8 cellular contexts compared by ENCODE assay signal in genomic region chr18:50429207-50429948, GRCh38. TPM values are rescaled to one million over a fixed set of nuclear protein-coding genes. Genes with fewer than 3 reads are reported as not detected.
DNase-seq lines count a peak whose midpoint lies in the region; ATAC-seq and TF ChIP-seq lines count a peak whose summit lies in the region.

No MANE protein-coding gene starts in this region.

- TF ChIP-seq CTCF in natural killer cell (IDR thresholded peaks at IDR 0.05): peak; percentile 50
- peak; percentile 38 for TF ChIP-seq CTCF in brain microvascular endothelial cell (IDR thresholded peaks at IDR 0.05; ENCODE audit: low read depth, low read length, missing control alignments)

- DNase-seq in natural killer cell (no peak), NCI-H2107 (lab: John Stamatoyannopoulos, UW) (peak; percentile 9), brain microvascular endothelial cell (peak; percentile 22), mesenchymal stem cell (peak; percentile 40), NCI-H226 (no peak)
- DNase-seq in natural killer cell treated with Interleukin-12 subunit alpha and Interleukin-12 subunit beta and Interleukin-15 and Interleukin-18, amount 100 ng/mL, for 72 hours (ENCODE audit: low spot score): no peak
- no peak for DNase-seq in activated T-cell treated with anti-CD3 and anti-CD28 coated beads, Interleukin-2, amount 50 U/mL, for 4 hours

- H2BK15ac ChIP-seq in mesenchymal stem cell (ENCODE audit: low read depth, poor library complexity, severe bottlenecking): no peak overlapping the region

- H3K27ac ChIP-seq in brain microvascular endothelial cell (no peak overlapping the region), mesenchymal stem cell (ENCODE audit: low read length, poor library complexity, severe bottlenecking) (no peak overlapping the region)

- H2BK5ac ChIP-seq in mesenchymal stem cell (ENCODE audit: low read depth, low read length, poor library complexity, severe bottlenecking): no peak overlapping the region

- H3K4me3 ChIP-seq in brain microvascular endothelial cell (ENCODE audit: low read depth, low read length) (no peak overlapping the region), mesenchymal stem cell (ENCODE audit: insufficient read depth in 1 of 2, low read depth in 1 of 2, low read length in 2 of 2) (no peak overlapping the region)

- no peak overlapping the region for H4K8ac ChIP-seq in mesenchymal stem cell (ENCODE audit: low read length)

- H3K27ac Mint-ChIP-seq in natural killer cell: no peak overlapping the region
- H3K27ac Mint-ChIP-seq in natural killer cell treated with Interleukin-12 subunit alpha and Interleukin-12 subunit beta and Interleukin-15 and Interleukin-18, amount 100 ng/mL, for 72 hours: no peak overlapping the region

- intact Hi-C loops in natural killer cell (cut with micrococcal nuclease): no loop called here

- ATAC-seq in natural killer cell (peak in 1 of 3 donors; percentile 33), GM18873 (IDR thresholded peaks at IDR 0.05; ENCODE audit: low FRiP score, unreplicated experiment) (no peak)
- no peak for ATAC-seq in natural killer cell treated with Interleukin-12 subunit alpha and Interleukin-12 subunit beta and Interleukin-15 and Interleukin-18, amount 100 ng/mL, for 72 hours
- ATAC-seq in activated T-cell treated with anti-CD3 and anti-CD28 coated beads, Interleukin-2, amount 50 U/mL, for 4 hours: no peak

- no peak overlapping the region for H2AFZ ChIP-seq in mesenchymal stem cell (ENCODE audit: low read depth, low read length)

- no peak overlapping the region for H2BK120ac ChIP-seq in mesenchymal stem cell (ENCODE audit: low read depth, low read length)

- peaks cover 10 to 16% of the 10 kb centered on the region in 2 donors for H3K27me3 Mint-ChIP-seq in natural killer cell (ENCODE audit: low read depth in 2 of 2)
- peaks cover 22 to 33% of the 10 kb centered on the region in 2 donors for H3K27me3 Mint-ChIP-seq in natural killer cell treated with Interleukin-12 subunit alpha and Interleukin-12 subunit beta and Interleukin-15 and Interleukin-18, amount 100 ng/mL, for 72 hours
- H3K27me3 Mint-ChIP-seq in activated T-cell treated with anti-CD3 and anti-CD28 coated beads, Interleukin-2, amount 50 U/mL, for 4 hours (ENCODE audit: low read depth): peaks cover 8% of the 10 kb centered on the region

- no peak overlapping the region for H2BK12ac ChIP-seq in mesenchymal stem cell (ENCODE audit: low read length in 2 of 2)

- WGBS in mesenchymal stem cell: 56% methylated on average over 3 of the region's 5 CpGs

- H3K4me2 ChIP-seq in mesenchymal stem cell (ENCODE audit: low read length, poor library complexity, severe bottlenecking): no peak overlapping the region

- H3K36me3 Mint-ChIP-seq in natural killer cell: peaks cover 8% of the 10 kb centered on the region
- no peaks in the 10 kb centered on the region for H3K36me3 Mint-ChIP-seq in natural killer cell treated with Interleukin-12 subunit alpha and Interleukin-12 subunit beta and Interleukin-15 and Interleukin-18, amount 100 ng/mL, for 72 hours
- no peaks in the 10 kb centered on the region for H3K36me3 Mint-ChIP-seq in activated T-cell treated with anti-CD3 and anti-CD28 coated beads, Interleukin-2, amount 50 U/mL, for 4 hours (ENCODE audit: insufficient read depth)

- no peak overlapping the region for H3K18ac ChIP-seq in mesenchymal stem cell (ENCODE audit: low read depth in 1 of 2, low read length in 2 of 2)

- in situ Hi-C loops in brain microvascular endothelial cell (cut with HindIII; ENCODE audit: low pct_ligation_motif_present, low sequenced_read_pairs): no loop called here

- H3K4me1 ChIP-seq in mesenchymal stem cell (ENCODE audit: control insufficient read depth, insufficient read depth, low read depth, low read length): no peaks in the 10 kb centered on the region

- no peak overlapping the region for H3K9ac ChIP-seq in mesenchymal stem cell (ENCODE audit: low read length)

- no peaks in the 10 kb centered on the region for H3K9me3 ChIP-seq in mesenchymal stem cell (ENCODE audit: control insufficient read depth, low read length)

- no peaks in the 10 kb centered on the region for H3K27me3 ChIP-seq in brain microvascular endothelial cell (replicated peaks)
- H3K27me3 ChIP-seq in mesenchymal stem cell (ENCODE audit: control insufficient read depth in 1 of 2, insufficient read depth in 1 of 2, low read length in 2 of 2): peaks cover 5 to 17% of the 10 kb centered on the region in 2 experiments

- H3K4me1 Mint-ChIP-seq in natural killer cell: no peaks in the 10 kb centered on the region
- no peaks in the 10 kb centered on the region for H3K4me1 Mint-ChIP-seq in natural killer cell treated with Interleukin-12 subunit alpha and Interleukin-12 subunit beta and Interleukin-15 and Interleukin-18, amount 100 ng/mL, for 72 hours (ENCODE audit: low read depth in 2 of 2)
- H3K4me1 Mint-ChIP-seq in activated T-cell treated with anti-CD3 and anti-CD28 coated beads, Interleukin-2, amount 50 U/mL, for 4 hours (ENCODE audit: low read depth): no peaks in the 10 kb centered on the region

- no peak overlapping the region for H3K4me3 Mint-ChIP-seq in natural killer cell
- no peak overlapping the region for H3K4me3 Mint-ChIP-seq in natural killer cell treated with Interleukin-12 subunit alpha and Interleukin-12 subunit beta and Interleukin-15 and Interleukin-18, amount 100 ng/mL, for 72 hours
- H3K4me3 Mint-ChIP-seq in activated T-cell treated with anti-CD3 and anti-CD28 coated beads, Interleukin-2, amount 50 U/mL, for 4 hours: no peak overlapping the region

- no peak overlapping the region for H2AK5ac ChIP-seq in mesenchymal stem cell (ENCODE audit: low read length, severe bottlenecking)

- no peaks in the 10 kb centered on the region for H3K79me1 ChIP-seq in mesenchymal stem cell (replicated peaks; ENCODE audit: low read length, poor library complexity, severe bottlenecking)

- no peak overlapping the region for H3K23ac ChIP-seq in mesenchymal stem cell (ENCODE audit: low read length in 2 of 2)

- H3K4ac ChIP-seq in mesenchymal stem cell (ENCODE audit: low read depth in 1 of 2, low read length in 2 of 2): no peak overlapping the region

- H4K91ac ChIP-seq in mesenchymal stem cell (ENCODE audit: low read length): no peak overlapping the region

- H3K36me3 ChIP-seq in brain microvascular endothelial cell (replicated peaks): no peaks in the 10 kb centered on the region
- H3K36me3 ChIP-seq in mesenchymal stem cell (ENCODE audit: control insufficient read depth in 1 of 2, insufficient read depth in 2 of 2, low read depth in 1 of 2, low read length in 2 of 2): no peaks in the 10 kb centered on the region

- H3K9me3 Mint-ChIP-seq in natural killer cell: peaks cover 2 to 3% of the 10 kb centered on the region in 2 donors
- no peaks in the 10 kb centered on the region for H3K9me3 Mint-ChIP-seq in natural killer cell treated with Interleukin-12 subunit alpha and Interleukin-12 subunit beta and Interleukin-15 and Interleukin-18, amount 100 ng/mL, for 72 hours
- peaks cover 8% of the 10 kb centered on the region for H3K9me3 Mint-ChIP-seq in activated T-cell treated with anti-CD3 and anti-CD28 coated beads, Interleukin-2, amount 50 U/mL, for 4 hours

- H3K14ac ChIP-seq in mesenchymal stem cell (ENCODE audit: low read length in 2 of 2): no peak overlapping the region

RNA-seq across cellular contexts. Expression of gene SKA1, which starts 54.5 kb away (rescaled TPM):
- total RNA-seq in natural killer cell: 1 to 10 TPM; 1.1 to 1.2 (median 1.2) TPM
- total RNA-seq in natural killer cell treated with Interleukin-12 subunit alpha and Interleukin-12 subunit beta and Interleukin-15 and Interleukin-18, amount 100 ng/mL, for 72 hours: 10 to 100 TPM; 18.8 to 38.0 TPM
- polyA plus RNA-seq in mesenchymal stem cell (2013, experiment 1 of 2): 3.8 TPM
- polyA plus RNA-seq in mesenchymal stem cell (2013, experiment 2 of 2): 4.1 TPM
- 1 to 10 TPM; 3.3 to 5.4 (median 3.9) TPM for total RNA-seq in activated T-cell treated with anti-CD3 and anti-CD28 coated beads, Interleukin-2, amount 50 U/mL, for 4 hours

Comparison
In these comparisons a context has a peak if more than half of its experiments do, and no peak if none do; other contexts are left out.
1. DNase-seq: peak in NCI-H2107 (single experiment), brain microvascular endothelial cell (single experiment) and mesenchymal stem cell (single experiment); none in natural killer cell (single experiment), natural killer cell treated with Interleukin-12 subunit alpha and Interleukin-12 subunit beta and Interleukin-15 and Interleukin-18, amount 100 ng/mL, for 72 hours (single experiment), NCI-H226 (single experiment) and activated T-cell treated with anti-CD3 and anti-CD28 coated beads, Interleukin-2, amount 50 U/mL, for 4 hours (single experiment).